1 cellular context compared by ENCODE assay signal in the genomic region with DNA sequence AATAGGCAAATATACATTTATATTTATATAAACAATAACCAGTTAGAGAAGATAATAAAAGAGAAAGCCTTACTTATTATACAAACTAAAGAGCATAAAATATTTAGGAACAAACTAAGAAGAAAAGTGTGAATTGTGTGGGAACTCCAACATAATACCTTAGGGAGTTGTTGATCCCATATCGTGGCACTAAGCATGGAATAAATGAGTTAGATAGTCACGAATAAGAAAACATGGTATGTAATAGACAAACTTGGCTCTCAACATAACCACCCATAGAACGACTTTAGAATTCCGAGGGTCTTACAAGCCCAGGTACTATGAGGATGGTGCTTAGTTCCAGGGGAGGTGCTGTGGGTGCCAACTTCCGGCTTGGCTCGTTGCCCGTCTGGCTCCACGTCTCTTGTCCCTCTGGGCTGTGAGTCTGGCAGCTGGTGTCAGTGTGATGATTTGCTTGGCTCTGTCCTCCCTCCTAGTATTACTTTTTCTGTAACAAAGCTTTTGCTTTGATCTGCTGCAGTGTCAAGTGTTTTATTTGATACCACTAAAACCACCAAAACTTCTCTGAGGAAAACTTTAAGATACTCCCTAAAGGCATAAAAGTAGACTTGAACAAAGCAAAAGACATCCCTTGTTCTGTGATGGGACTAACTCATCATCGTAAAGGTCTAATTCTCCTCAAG.
TF ChIP-seq lines count a peak whose summit lies in the region.

No MANE protein-coding gene starts in this region.

TF ChIP-seq in HepG2, 621 proteins besides CTCF, POLR2A, EP300 and RAD21 (continued from another document):
- no peak for TF ChIP-seq ZNF530 (CRISPR knock-in tag; IDR thresholded peaks at IDR 0.05; ENCODE audit: low read depth)
- TF ChIP-seq AGO1 (IDR thresholded peaks at IDR 0.05; ENCODE audit: low read depth, low read length, poor library complexity, severe bottlenecking), result no peak
- no peak for TF ChIP-seq ARHGAP35 (CRISPR knock-in tag; IDR thresholded peaks at IDR 0.05; ENCODE audit: borderline replicate concordance)
- TF ChIP-seq PRPF4 (IDR thresholded peaks at IDR 0.05; ENCODE audit: low read depth, low read length, poor library complexity, severe bottlenecking), result no peak
- no peak for TF ChIP-seq ZNF564 (CRISPR knock-in tag; IDR thresholded peaks at IDR 0.05)
- TF ChIP-seq YEATS4 (CRISPR knock-in tag; IDR thresholded peaks at IDR 0.05; ENCODE audit: borderline replicate concordance), result no peak
- no peak for TF ChIP-seq ZNF615 (CRISPR knock-in tag; IDR thresholded peaks at IDR 0.05; ENCODE audit: borderline replicate concordance)
- TF ChIP-seq NR2F6 (IDR thresholded peaks at IDR 0.05), result no peak
- TF ChIP-seq NR2F6 (CRISPR knock-in tag; IDR thresholded peaks at IDR 0.05), result no peak
- TF ChIP-seq, protein P1, sequence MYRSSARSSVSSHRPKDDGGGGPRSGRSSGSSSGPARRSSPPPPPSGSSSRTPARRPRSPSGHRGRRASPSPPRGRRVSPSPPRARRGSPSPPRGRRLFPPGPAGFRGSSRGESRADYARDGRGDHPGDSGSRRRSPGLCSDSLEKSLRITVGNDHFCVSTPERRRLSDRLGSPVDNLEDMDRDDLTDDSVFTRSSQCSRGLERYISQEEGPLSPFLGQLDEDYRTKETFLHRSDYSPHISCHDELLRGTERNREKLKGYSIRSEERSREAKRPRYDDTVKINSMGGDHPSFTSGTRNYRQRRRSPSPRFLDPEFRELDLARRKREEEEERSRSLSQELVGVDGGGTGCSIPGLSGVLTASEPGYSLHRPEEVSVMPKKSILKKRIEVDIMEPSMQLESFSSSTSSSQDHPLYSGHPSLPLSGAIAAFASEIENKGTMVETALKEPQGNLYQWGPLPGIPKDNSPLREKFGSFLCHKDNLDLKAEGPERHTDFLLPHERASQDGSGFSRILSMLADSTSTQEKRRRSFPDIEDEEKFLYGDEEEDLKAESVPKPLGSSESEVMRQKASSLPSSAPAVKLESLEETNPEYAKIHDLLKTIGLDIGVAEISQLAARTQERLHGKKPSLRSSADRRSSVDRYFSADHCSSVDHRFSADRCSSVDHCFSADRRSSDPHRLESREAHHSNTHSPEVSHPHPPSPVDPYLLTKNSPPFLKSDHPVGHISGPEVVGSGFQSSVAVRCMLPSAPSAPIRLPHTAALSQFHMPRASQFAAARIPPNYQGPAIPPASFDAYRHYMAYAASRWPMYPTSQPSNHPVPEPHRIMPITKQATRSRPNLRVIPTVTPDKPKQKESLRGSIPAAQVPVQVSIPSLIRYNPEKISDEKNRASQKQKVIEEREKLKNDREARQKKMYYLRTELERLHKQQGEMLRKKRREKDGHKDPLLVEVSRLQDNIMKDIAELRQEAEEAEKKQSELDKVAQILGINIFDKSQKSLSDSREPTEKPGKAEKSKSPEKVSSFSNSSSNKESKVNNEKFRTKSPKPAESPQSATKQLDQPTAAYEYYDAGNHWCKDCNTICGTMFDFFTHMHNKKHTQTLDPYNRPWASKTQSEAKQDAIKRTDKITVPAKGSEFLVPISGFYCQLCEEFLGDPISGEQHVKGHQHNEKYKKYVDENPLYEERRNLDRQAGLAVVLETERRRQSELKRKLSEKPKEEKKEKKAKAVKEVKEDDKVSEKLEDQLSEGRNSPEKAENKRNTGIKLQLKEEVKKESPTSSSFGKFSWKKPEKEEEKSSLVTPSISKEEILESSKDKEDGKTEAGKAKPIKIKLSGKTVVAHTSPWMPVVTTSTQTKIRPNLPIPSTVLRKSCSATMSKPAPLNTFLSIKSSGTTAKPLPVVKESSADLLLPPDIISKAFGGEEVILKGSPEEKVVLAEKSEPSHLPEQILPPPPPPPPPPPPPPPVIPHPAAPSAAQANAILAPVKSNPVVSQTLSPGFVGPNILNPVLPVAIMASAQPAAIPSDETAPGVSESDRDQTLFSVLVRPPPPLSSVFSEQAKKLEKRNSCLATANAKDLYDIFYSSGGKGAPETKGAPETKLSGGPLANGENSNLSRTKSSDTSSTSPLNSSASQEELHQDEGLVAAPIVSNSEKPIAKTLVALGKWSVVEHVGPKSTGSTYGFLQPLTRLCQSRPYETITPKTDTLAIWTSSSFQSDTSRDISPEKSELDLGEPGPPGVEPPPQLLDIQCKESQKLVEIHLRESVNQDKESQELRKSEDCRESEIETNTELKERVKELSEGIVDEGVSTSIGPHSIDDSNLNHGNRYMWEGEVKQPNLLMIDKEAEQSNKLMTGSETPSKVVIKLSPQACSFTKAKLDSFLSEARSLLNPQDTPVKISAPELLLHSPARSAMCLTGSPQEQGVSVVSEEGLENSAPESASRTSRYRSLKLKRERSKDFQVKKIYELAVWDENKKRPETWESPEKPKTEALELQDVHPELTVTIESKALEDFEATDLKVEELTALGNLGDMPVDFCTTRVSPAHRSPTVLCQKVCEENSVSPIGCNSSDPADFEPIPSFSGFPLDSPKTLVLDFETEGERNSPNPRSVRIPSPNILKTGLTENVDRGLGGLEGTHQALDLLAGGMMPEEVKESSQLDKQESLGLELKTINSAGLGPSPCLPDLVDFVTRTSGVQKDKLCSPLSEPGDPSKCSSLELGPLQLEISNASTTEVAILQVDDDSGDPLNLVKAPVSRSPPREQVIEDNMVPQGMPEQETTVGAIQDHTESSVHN (CRISPR knock-in tag; IDR thresholded peaks at IDR 0.05), result no peak
- TF ChIP-seq ASH2L (IDR thresholded peaks at IDR 0.05; ENCODE audit: insufficient read length, low read depth, low read length), result no peak
